8 cellular contexts compared by ENCODE assay signal in the genomic region with DNA sequence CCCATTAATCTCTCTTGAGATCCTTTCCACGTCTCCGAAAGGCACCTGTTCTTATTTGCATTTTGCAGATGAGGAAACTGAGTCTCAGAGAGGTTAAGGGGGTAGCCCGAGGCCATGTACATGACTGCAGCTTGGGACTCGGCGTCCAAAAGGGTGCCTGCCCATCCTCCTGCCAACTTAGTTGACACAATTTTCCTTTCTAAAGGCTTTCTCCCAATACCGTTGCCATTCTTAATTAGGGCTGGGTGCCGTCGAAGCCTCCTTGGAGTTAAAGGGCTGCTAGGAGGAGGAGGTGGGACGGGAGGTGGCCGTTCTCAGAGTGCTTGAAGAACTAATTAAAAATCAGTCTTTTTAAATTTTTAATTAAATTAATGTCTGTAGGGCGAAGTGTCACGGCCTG. TPM values are rescaled to one million over a fixed set of nuclear protein-coding genes. Genes with fewer than 3 reads are reported as not detected.
DNase-seq lines count a peak whose midpoint lies in the region; ATAC-seq and TF ChIP-seq lines count a peak whose summit lies in the region.

No MANE protein-coding gene starts in this region.

- peaks cover 23% of the 10 kb centered on the region for H3K4me1 Mint-ChIP-seq in T-helper 17 cell

- H3K9me3 ChIP-seq in T-helper 17 cell (ENCODE audit: control insufficient read depth, low read length, poor library complexity, severe bottlenecking), result no peaks in the 10 kb centered on the region

- H3K4me3 ChIP-seq in GM12864 (ENCODE audit: low read depth, low read length), result peak overlapping the region; percentile 63
- H3K4me3 ChIP-seq in fibroblast of pulmonary artery (replicated peaks; ENCODE audit: low read depth, low read length), result peak overlapping the region; percentile 82
- H3K4me3 ChIP-seq in retinal pigment epithelial cell (ENCODE audit: low read length), result peak overlapping the region; percentile 56

- no peak overlapping the region for H3K27ac Mint-ChIP-seq in T-helper 17 cell

- peak overlapping the region; percentile 72 for H3K4me3 Mint-ChIP-seq in T-helper 17 cell

- peaks cover 4% of the 10 kb centered on the region for H3K27me3 Mint-ChIP-seq in T-helper 17 cell

- H3K36me3 Mint-ChIP-seq in T-helper 17 cell (ENCODE audit: low read depth), result peaks cover 5% of the 10 kb centered on the region

- ATAC-seq in T-helper 17 cell, result no peak
- ATAC-seq in HG02798 (IDR thresholded peaks at IDR 0.05; ENCODE audit: poor library complexity, unreplicated experiment), result no peak

- no peak for TF ChIP-seq CTCF in GM12864 (IDR thresholded peaks at IDR 0.05; ENCODE audit: low read depth, low read length, missing control alignments)
- TF ChIP-seq CTCF in fibroblast of pulmonary artery (IDR thresholded peaks at IDR 0.05; ENCODE audit: low read length, missing control alignments), result no peak
- TF ChIP-seq CTCF in retinal pigment epithelial cell (conservative IDR thresholded peaks at IDR 0.05; ENCODE audit: low read depth, low read length), result no peak

- DNase-seq in GM12864 (ENCODE audit: low read depth) (no peak), T-helper 17 cell (no peak), fibroblast of pulmonary artery (ENCODE audit: low read depth) (no peak), retinal pigment epithelial cell (ENCODE audit: low read depth) (no peak), GF-D8 (lab: John Stamatoyannopoulos, UW) (no peak), NCI-H2196 treated with DMSO at 0.1 percent for 48 hours (lab: John Stamatoyannopoulos, UW; ENCODE audit: unreplicated experiment) (no peak)
- DNase-seq in activated CD4-positive, alpha-beta T cell treated with anti-CD3 and anti-CD28 coated beads for 48 hours, result no peak

RNA-seq across cellular contexts. Expression of gene PSMG4, which starts 0.5 kb away (rescaled TPM):
- 10 to 100 TPM; 11.9 to 15.6 TPM for total RNA-seq in T-helper 17 cell

RNA-seq across cellular contexts. Expression of gene TUBB2B, which starts 30.7 kb away (rescaled TPM):
- under 1 TPM; 0.75 to 0.76 TPM for total RNA-seq in T-helper 17 cell
